In the genomic region with DNA sequence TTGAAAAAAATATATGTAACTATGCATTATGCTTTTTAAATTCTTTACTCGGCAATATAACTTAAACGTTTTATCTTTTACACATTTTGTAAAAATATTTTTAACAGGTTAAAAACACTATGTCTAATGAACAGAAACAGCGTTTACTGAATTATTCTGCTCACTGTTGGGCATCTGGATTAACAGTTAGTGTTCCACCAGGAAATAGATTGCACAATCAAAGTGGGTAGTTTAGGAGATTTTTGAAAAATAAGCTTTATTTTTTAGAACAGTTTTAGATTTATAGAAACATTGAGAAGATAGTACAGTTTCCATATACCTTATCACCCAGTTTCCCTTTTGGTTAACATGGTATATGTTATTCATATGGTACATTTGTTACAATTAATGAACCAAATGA, we compare ENCODE assay signal across 25 cellular contexts.
DNase-seq lines count a peak whose midpoint lies in the region; ATAC-seq, FAIRE-seq and TF ChIP-seq lines count a peak whose summit lies in the region.
"Had no signal": no experiment of that assay in that cellular context is flagged by ENCODE, and none has a peak within 500 bp of the region (broad histone marks: within the 10 kb centered on the region; RNA-seq: fewer than 3 reads in every experiment).

No MANE protein-coding gene starts in this region.

- H3K4me1 ChIP-seq in IMR-90 (ENCODE audit: control insufficient read depth, insufficient read depth, low read length) (no peaks in the 10 kb centered on the region), K562 (replicated peaks in 1 of 2; ENCODE audit: control insufficient read depth in 2 of 2, insufficient read depth in 2 of 2, low read length in 2 of 2) (no peaks in the 10 kb centered on the region; a peak in 1 of 5 replicates), kidney (ENCODE audit: control insufficient read depth in 1 of 2, insufficient read depth in 1 of 2, low read depth in 1 of 2, low read length in 2 of 2) (no peaks in the 10 kb centered on the region)
- H3K4me1 ChIP-seq: BE2C, BLaER1 had no signal

- H4K20me1 ChIP-seq in IMR-90 (ENCODE audit: insufficient read depth, low read length) (no peaks in the 10 kb centered on the region), K562 (replicated peaks; ENCODE audit: control insufficient read depth, insufficient read depth, low read length) (no peaks in the 10 kb centered on the region)
- H4K20me1 ChIP-seq: BLaER1 had no signal

- H3K18ac ChIP-seq in IMR-90 (ENCODE audit: low read depth, low read length): no peak overlapping the region

- H3K9ac ChIP-seq in IMR-90 (ENCODE audit: low read depth, low read length) (no peak overlapping the region), K562 (ENCODE audit: insufficient read depth in 1 of 2, low read depth in 2 of 2, low read length in 2 of 2) (no peak overlapping the region), kidney (ENCODE audit: low read length in 2 of 2) (no peak overlapping the region)
- H3K9ac ChIP-seq: BLaER1 had no signal

- intact Hi-C loops in IMR-90 (cut with micrococcal nuclease): no loop called here
- intact Hi-C loops in K562 (cut with micrococcal nuclease): no loop called here
- intact Hi-C loops in kidney (cut with DNase I): no loop called here

- TF ChIP-seq POLR2A in IMR-90 (IDR thresholded peaks at IDR 0.05; ENCODE audit: low read depth, low read length): no peak
- TF ChIP-seq POLR2A in K562 (conservative IDR thresholded peaks at IDR 0.05): no peak

- no peak overlapping the region for H2BK15ac ChIP-seq in IMR-90 (ENCODE audit: low read depth, low read length)

- H2BK20ac ChIP-seq in IMR-90 (ENCODE audit: low read depth, low read length): no peak overlapping the region

- H3K27ac ChIP-seq in IMR-90 (ENCODE audit: insufficient read depth, low read length): no peak overlapping the region
- no peak overlapping the region for H3K27ac ChIP-seq in K562 (ENCODE audit: extremely low read depth, low read depth, low read length)
- no peak overlapping the region for H3K27ac ChIP-seq in kidney (ENCODE audit: low read depth in 2 of 2, low read length in 2 of 2)
- H3K27ac ChIP-seq: BLaER1 had no signal

- H3K23ac ChIP-seq in IMR-90 (ENCODE audit: low read depth, low read length): no peak overlapping the region

- no peak overlapping the region for H3K4ac ChIP-seq in IMR-90 (ENCODE audit: low read depth, low read length)

- no peaks in the 10 kb centered on the region for H3K9me1 ChIP-seq in IMR-90 (ENCODE audit: insufficient read depth, low read length)
- no peaks in the 10 kb centered on the region for H3K9me1 ChIP-seq in K562 (ENCODE audit: control insufficient read depth, insufficient read depth, low read length)

- CTCF ChIA-PET in IMR-90 (lab: Yijun Ruan, JAX) (no interaction called here), K562 (lab: Yijun Ruan, JAX; ENCODE audit: low intra/inter-chr PET ratio) (no interaction called here)

- H2AFZ ChIP-seq in IMR-90 (replicated peaks; ENCODE audit: low read length, poor library complexity) (no peak overlapping the region), K562 (ENCODE audit: low read depth, low read length) (no peak overlapping the region)

- no peak overlapping the region for H2AK9ac ChIP-seq in IMR-90 (replicated peaks; ENCODE audit: low read depth, low read length, poor library complexity)

- no peak overlapping the region for H3K56ac ChIP-seq in IMR-90 (ENCODE audit: extremely low read depth, insufficient read depth, low read length)

- H3K9me3 ChIP-seq in IMR-90 (ENCODE audit: control insufficient read depth, insufficient read depth, low read length): no peaks in the 10 kb centered on the region
- no peaks in the 10 kb centered on the region for H3K9me3 ChIP-seq in K562 (replicated peaks; ENCODE audit: control insufficient read depth, insufficient read depth, low read depth, low read length)
- H3K9me3 ChIP-seq in kidney (ENCODE audit: control insufficient read depth in 1 of 2, low read length in 2 of 2): no peaks in the 10 kb centered on the region
- H3K9me3 ChIP-seq: BE2C, BLaER1 had no signal

- DNase-seq in IMR-90 (no peak), K562 (ENCODE audit: extremely low read depth in 1 of 4, low spot score in 3 of 4) (no peak), kidney (no peak), foreskin fibroblast (no peak)
- no peak for DNase-seq in activated CD4-positive, alpha-beta T cell treated with anti-CD3 and anti-CD28 coated beads for 48 hours
- DNase-seq: 8988T; ACHN; BE2C; C1 segment of cervical spinal cord; CD4-positive, alpha-beta memory T cell; CD4-positive, CD25-positive, alpha-beta regulatory T cell; CD8-positive, alpha-beta memory T cell; COR-L47; DMS 273 treated with DMSO at 0.1 percent for 48 hours; DMS153; DMS53; DMS79; DND-41; EL; GDM1 had no signal

- no peak overlapping the region for H4K91ac ChIP-seq in IMR-90 (ENCODE audit: insufficient read depth, low read depth, low read length)

- dilution Hi-C loops in IMR-90 (cut with HindIII; ENCODE audit: low sequenced_read_pairs, unreplicated experiment): no loop called here

- POLR2A ChIA-PET in IMR-90 (lab: Charles Lee; ENCODE audit: unreplicated experiment) (no interaction called here), K562 (lab: Yijun Ruan, JAX) (no interaction called here)

- TF ChIP-seq RAD21 in IMR-90 (IDR thresholded peaks at IDR 0.05; ENCODE audit: low read length): no peak
- TF ChIP-seq RAD21 in K562 (CRISPR knock-in tag; conservative IDR thresholded peaks at IDR 0.05 in 1 of 2, IDR thresholded peaks at IDR 0.05 in 1 of 2): no peak

- FAIRE-seq in K562 (lab: Jason Lieb, UNC) (no peak), kidney (lab: Jason Lieb, UNC) (peak; percentile 32)
- FAIRE-seq: GM12878, GM12892, GM18507 had no signal

- no peaks in the 10 kb centered on the region for H3K36me3 ChIP-seq in IMR-90 (ENCODE audit: control insufficient read depth, insufficient read depth, low read length)
- no peaks in the 10 kb centered on the region for H3K36me3 ChIP-seq in K562 (ENCODE audit: control insufficient read depth, insufficient read depth, low read length)
- no peaks in the 10 kb centered on the region for H3K36me3 ChIP-seq in kidney (ENCODE audit: control insufficient read depth in 1 of 2, insufficient read depth in 2 of 2, low read length in 2 of 2)
- H3K36me3 ChIP-seq: BE2C, BLaER1 had no signal

- in situ Hi-C loops in IMR-90 (cut with MboI; ENCODE audit: low sequenced_read_pairs): no loop called here
- in situ Hi-C loops in K562 (cut with MboI): no loop called here

- H3K79me2 ChIP-seq in K562 (ENCODE audit: control insufficient read depth, insufficient read depth, low read length): no peaks in the 10 kb centered on the region

- H4K8ac ChIP-seq in IMR-90 (ENCODE audit: low read depth in 2 of 2, low read length in 2 of 2): no peak overlapping the region

- no CpG with 5 or more reads among the region's 3 CpGs for WGBS in IMR-90 (ENCODE audit: extremely low coverage in 2 of 2, insufficient read length in 1 of 2), 2 experiments
- WGBS in K562 (ENCODE audit: insufficient coverage, low coverage, missing lambda C conversion rate): 8% methylated on average over 3 of the region's 3 CpGs

- TF ChIP-seq EP300 in K562 (IDR thresholded peaks at IDR 0.05; ENCODE audit: low read length): no peak

- ATAC-seq in IMR-90 (ENCODE audit: low read depth) (no peak), K562 (no peak), HG02981 (IDR thresholded peaks at IDR 0.05; ENCODE audit: unreplicated experiment) (no peak)
- ATAC-seq: GM12878 had no signal

- no peak for TF ChIP-seq CTCF in IMR-90 (conservative IDR thresholded peaks at IDR 0.05; ENCODE audit: low read depth, low read length)
- TF ChIP-seq CTCF in K562 (IDR thresholded peaks at IDR 0.05 in 2 of 3, conservative IDR thresholded peaks at IDR 0.05 in 1 of 3; ENCODE audit: insufficient read depth in 2 of 3, low read depth in 1 of 3, low read length in 3 of 3): no peak
- TF ChIP-seq CTCF in kidney (IDR thresholded peaks at IDR 0.05; ENCODE audit: borderline replicate concordance, extremely low read depth, insufficient read depth): no peak
- no peak for TF ChIP-seq CTCF in foreskin fibroblast (IDR thresholded peaks at IDR 0.05; ENCODE audit: low read depth, low read length)

- no peaks in the 10 kb centered on the region for H3K79me1 ChIP-seq in IMR-90 (ENCODE audit: low read depth in 1 of 2, low read length in 2 of 2)

- H3K4me3 ChIP-seq in IMR-90 (ENCODE audit: insufficient read depth, low read depth, low read length) (no peak overlapping the region), K562 (no peak overlapping the region), kidney (ENCODE audit: low read length in 2 of 2) (no peak overlapping the region), foreskin fibroblast (ENCODE audit: low read depth in 1 of 2, low read length in 2 of 2) (no peak overlapping the region)
- H3K4me3 ChIP-seq: BLaER1, GM12878 had no signal

- H2BK120ac ChIP-seq in IMR-90 (ENCODE audit: low read depth, low read length): no peak overlapping the region

- no peaks in the 10 kb centered on the region for H3K27me3 ChIP-seq in IMR-90 (ENCODE audit: control insufficient read depth, insufficient read depth, low read length)
- no peaks in the 10 kb centered on the region for H3K27me3 ChIP-seq in K562 (ENCODE audit: control insufficient read depth in 2 of 2, insufficient read depth in 2 of 2, low read length in 2 of 2)
- H3K27me3 ChIP-seq: BE2C, BLaER1 had no signal

- H2BK5ac ChIP-seq in IMR-90 (ENCODE audit: low read depth, low read length, poor library complexity, severe bottlenecking): no peak overlapping the region

- BruUV-seq in IMR-90 (replicated peaks; lab: Mats Ljungman, UMichigan) (no TSS peak), K562 (replicated peaks; lab: Mats Ljungman, UMichigan) (no TSS peak)

- no peak overlapping the region for H3K4me2 ChIP-seq in IMR-90 (ENCODE audit: low read depth, low read length)
- no peak overlapping the region for H3K4me2 ChIP-seq in K562 (ENCODE audit: insufficient read depth, low read length)
- H3K4me2 ChIP-seq: BLaER1 had no signal

- H2AK5ac ChIP-seq in IMR-90 (ENCODE audit: low read depth, low read length): no peak overlapping the region

- no peak overlapping the region for H4K5ac ChIP-seq in IMR-90 (ENCODE audit: low read depth, low read length)

- no peak overlapping the region for H3K14ac ChIP-seq in IMR-90 (replicated peaks; ENCODE audit: low read depth, low read length)

TF ChIP-seq in IMR-90, 13 proteins besides CTCF, POLR2A, EP300 and RAD21:
- peak; percentile 47; the same call in 1 of the 2 replicates for TF ChIP-seq CEBPB (IDR thresholded peaks at IDR 0.05; ENCODE audit: low read depth, low read length)
- TF ChIP-seq BHLHE40 (IDR thresholded peaks at IDR 0.05; ENCODE audit: low read depth, low read length): no peak

TF ChIP-seq in K562, 482 proteins besides CTCF, POLR2A, EP300 and RAD21:
- no peak for TF ChIP-seq CEBPG (CRISPR knock-in tag; IDR thresholded peaks at IDR 0.05)
- peak in 1 of 2 experiments; percentile 67; a peak in 2 of 4 replicates for TF ChIP-seq CEBPG (tag; conservative IDR thresholded peaks at IDR 0.05 in 1 of 2, IDR thresholded peaks at IDR 0.05 in 1 of 2)
- TF ChIP-seq CEBPB (tag; IDR thresholded peaks at IDR 0.05): peak; percentile 50; the same call in 1 of the 2 replicates
- no peak for TF ChIP-seq ARHGAP35 (IDR thresholded peaks at IDR 0.05; ENCODE audit: partially characterized antibody)
